In genomic region chr21:42513151-42513984, GRCh38 we compare ENCODE assay signal across 8 cellular contexts. TPM values are rescaled to one million over a fixed set of nuclear protein-coding genes. Genes with fewer than 3 reads are reported as not detected.
DNase-seq lines count a peak whose midpoint lies in the region; ATAC-seq and TF ChIP-seq lines count a peak whose summit lies in the region.

Gene SLC37A1, plus strand, starts transcription at chr21:42513852. Its CDS starts 4,603 bp downstream, at chr21:42518455.

- peak within 1 kb of the TSS; percentile 57 for H3K27ac ChIP-seq in HUES6 (ENCODE audit: low read depth, low read length)

- H3K4me3 ChIP-seq in BE2C (ENCODE audit: low read depth, low read length) (peak within 1 kb of the TSS; percentile 70), HUES6 (ENCODE audit: low read depth, low read length) (peak within 1 kb of the TSS; percentile 80), fibroblast of the aortic adventitia (ENCODE audit: low read depth, low read length) (peak within 1 kb of the TSS; percentile 62), neuron (ENCODE audit: low read length) (peak within 1 kb of the TSS; percentile 37)

- no peaks in the 10 kb centered on the region for H3K9me3 ChIP-seq in BE2C
- no peaks in the 10 kb centered on the region for H3K9me3 ChIP-seq in HUES6 (ENCODE audit: control insufficient read depth, insufficient read depth, low read depth, low read length)
- peaks cover 3% of the 10 kb centered on the region for H3K9me3 ChIP-seq in neuron (ENCODE audit: low read length)

- H3K27me3 ChIP-seq in BE2C = peaks cover 3% of the 10 kb centered on the region
- 0 out of 2 replicates have a peak, but pooled peaks cover 6% of the 10 kb centered on the region for H3K27me3 ChIP-seq in HUES6 (ENCODE audit: control insufficient read depth, insufficient read depth, low read length)
- peaks cover 68% of the 10 kb centered on the region for H3K27me3 ChIP-seq in neuron (ENCODE audit: insufficient read depth, low read length)

- peak within 1 kb of the TSS; percentile 60 for H2AFZ ChIP-seq in neuron (ENCODE audit: low read depth, low read length)

- H3K9ac ChIP-seq in HUES6 (ENCODE audit: low read length) = peak within 1 kb of the TSS; percentile 58

- TF ChIP-seq CTCF in BE2C (IDR thresholded peaks at IDR 0.05; ENCODE audit: low read depth, low read length) = no peak
- TF ChIP-seq CTCF in fibroblast of the aortic adventitia (IDR thresholded peaks at IDR 0.05; ENCODE audit: insufficient read depth, low read length) = no peak

- H3K36me3 ChIP-seq in BE2C (no peaks in the 10 kb centered on the region), HUES6 (ENCODE audit: control insufficient read depth, insufficient read depth, low read length) (peaks cover 4% of the 10 kb centered on the region), neuron (ENCODE audit: insufficient read depth, low read length) (no peaks in the 10 kb centered on the region)

- no peak for DNase-seq in BE2C
- DNase-seq in activated T-cell treated with anti-CD3 and anti-CD28 coated beads, Interleukin-2, amount 50 U/mL, for 1 hour = peak; percentile 62
- DNase-seq in fibroblast of the aortic adventitia (ENCODE audit: low read depth) = no peak
- no peak for DNase-seq in NCI-H1048 (lab: John Stamatoyannopoulos, UW)
- DNase-seq in HK-2 (ENCODE audit: unreplicated experiment) = no peak

- no peaks in the 10 kb centered on the region for H3K4me1 ChIP-seq in BE2C
- peaks cover 33% of the 10 kb centered on the region for H3K4me1 ChIP-seq in HUES6 (ENCODE audit: control insufficient read depth, insufficient read depth, low read length)
- peaks cover 17% of the 10 kb centered on the region for H3K4me1 ChIP-seq in neuron (ENCODE audit: insufficient read depth, low read length)

- ATAC-seq in GM19025 (IDR thresholded peaks at IDR 0.05; ENCODE audit: low read depth, unreplicated experiment) = peak; percentile 50

RNA-seq across cellular contexts. Expression of gene SLC37A1, which starts in this region (rescaled TPM):
- 3.9 TPM for polyA plus RNA-seq in BE2C (2012; ENCODE audit: insufficient read depth, insufficient read length, low read depth)
- 0.27 and 2.5 TPM in 2 replicates for total RNA-seq in fibroblast of the aortic adventitia (ENCODE audit: low replicate concordance)
